ENCODE assay signal across 8 cellular contexts in the genomic region with DNA sequence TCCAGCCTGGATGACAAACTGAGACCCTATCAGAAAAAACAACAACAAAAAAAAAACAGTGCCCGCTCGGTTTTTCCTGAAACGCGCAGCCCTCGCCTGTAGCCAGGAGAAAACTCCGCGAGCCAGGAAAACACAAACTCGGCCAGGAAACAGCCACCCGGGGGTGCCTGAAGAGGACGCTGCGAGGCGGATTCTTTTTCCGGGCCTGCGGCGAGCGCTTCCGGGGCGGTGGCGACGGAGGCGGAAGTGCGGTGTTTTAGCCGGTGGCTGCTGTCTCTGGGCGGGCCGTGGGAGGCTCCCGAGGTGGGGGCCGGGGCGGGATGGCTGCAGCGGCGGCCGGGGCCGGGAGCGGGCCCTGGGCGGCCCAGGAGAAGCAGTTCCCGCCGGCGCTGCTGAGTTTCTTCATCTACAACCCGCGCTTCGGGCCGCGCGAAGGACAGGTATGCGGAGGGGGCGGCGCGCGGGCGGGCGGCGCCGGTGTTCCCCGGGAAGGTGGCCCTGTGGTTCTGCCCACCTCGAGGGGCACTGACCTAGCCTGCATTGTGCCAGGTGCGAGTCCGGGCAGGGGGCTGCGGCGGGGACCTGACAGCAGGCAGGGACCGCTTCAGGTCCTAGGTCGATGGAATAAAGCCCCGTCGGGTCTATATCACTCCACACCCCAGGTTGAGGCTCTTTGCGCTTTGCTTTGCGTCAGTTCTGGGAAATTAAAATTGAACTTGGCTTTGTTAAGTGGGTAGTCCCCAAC. TPM values are rescaled to one million over a fixed set of nuclear protein-coding genes. Genes with fewer than 3 reads are reported as not detected.
DNase-seq lines count a peak whose midpoint lies in the region; ATAC-seq and TF ChIP-seq lines count a peak whose summit lies in the region.
"Not testable (repeated sequence)": the region's sequence is repeated elsewhere in the genome, so short reads cannot be mapped to it uniquely, and the experiment has no call there.

CCZ1 (plus strand) TSS at position 254 of the 745 bp plus-strand sequence; CDS start at position 321, 67 bp downstream.

- not testable (repeated sequence) for H3K27me3 Mint-ChIP-seq in activated CD4-positive, alpha-beta memory T cell treated with anti-CD3 and anti-CD28 coated beads for 36 hours

- H3K27me3 ChIP-seq in BJ (ENCODE audit: control insufficient read depth, insufficient read depth, low read length); liver (ENCODE audit: control insufficient read depth in 4 of 4, insufficient read depth in 4 of 4, low read length in 3 of 4): not testable (repeated sequence)

- H3K9me3 ChIP-seq in liver (ENCODE audit: control insufficient read depth in 4 of 4, low read length in 3 of 4): not testable (repeated sequence)

- not testable (repeated sequence) for H3K4me1 ChIP-seq in liver (ENCODE audit: control insufficient read depth in 4 of 4, insufficient read depth in 4 of 4, low read length in 3 of 4)

- CTCF ChIA-PET in BJ (lab: Yijun Ruan, JAX); activated CD4-positive, alpha-beta memory T cell treated with anti-CD3 and anti-CD28 coated beads for 36 hours (lab: Charles Lee): not testable (repeated sequence)

- H3K4me3 Mint-ChIP-seq in activated CD4-positive, alpha-beta memory T cell treated with anti-CD3 and anti-CD28 coated beads for 36 hours: peak within 1 kb of the TSS; percentile 83

- not testable (repeated sequence) for H3K9ac ChIP-seq in liver (ENCODE audit: low read depth in 1 of 2, low read length in 2 of 2)

- H3K4me3 ChIP-seq in BJ (ENCODE audit: low read depth, low read length) (peak within 1 kb of the TSS; percentile 37), liver (ENCODE audit: low read depth in 1 of 3, low read length in 3 of 3) (peak within 1 kb of the TSS; percentile 40 to 52 (median 41))

- H3K36me3 ChIP-seq in BJ (ENCODE audit: control insufficient read depth, insufficient read depth, low read length); liver (ENCODE audit: control insufficient read depth in 4 of 4, insufficient read depth in 3 of 4, low read depth in 1 of 4, low read length in 3 of 4): not testable (repeated sequence)

- peaks cover 10% of the 10 kb centered on the region for H3K4me1 Mint-ChIP-seq in activated CD4-positive, alpha-beta memory T cell treated with anti-CD3 and anti-CD28 coated beads for 36 hours (ENCODE audit: low read depth)

- TF ChIP-seq CTCF in BJ (IDR thresholded peaks at IDR 0.05; ENCODE audit: insufficient read depth, low read depth, low read length): peak; percentile 16; the same call in 1 of the 2 replicates
- not testable (repeated sequence) for TF ChIP-seq CTCF in liver (IDR thresholded peaks at IDR 0.05; ENCODE audit: low read depth, low read length, missing input control)

- POLR2A ChIA-PET in BJ (lab: Charles Lee); activated CD4-positive, alpha-beta memory T cell treated with anti-CD3 and anti-CD28 coated beads for 36 hours (lab: Charles Lee): not testable (repeated sequence)

- intact Hi-C loops in activated CD4-positive, alpha-beta memory T cell treated with anti-CD3 and anti-CD28 coated beads for 36 hours (cut with micrococcal nuclease): not testable (repeated sequence)

- H3K9me3 Mint-ChIP-seq in activated CD4-positive, alpha-beta memory T cell treated with anti-CD3 and anti-CD28 coated beads for 36 hours: not testable (repeated sequence)

- TF ChIP-seq RAD21 in liver (IDR thresholded peaks at IDR 0.05): peak in 1 of 2 donors; percentile 15

- ATAC-seq in HG03175 (IDR thresholded peaks at IDR 0.05; ENCODE audit: unreplicated experiment): peak; percentile 97

- H3K27ac Mint-ChIP-seq in activated CD4-positive, alpha-beta memory T cell treated with anti-CD3 and anti-CD28 coated beads for 36 hours: peak within 1 kb of the TSS; percentile 82

- H3K36me3 Mint-ChIP-seq in activated CD4-positive, alpha-beta memory T cell treated with anti-CD3 and anti-CD28 coated beads for 36 hours: not testable (repeated sequence)

- not testable (repeated sequence) for H3K27ac ChIP-seq in liver (ENCODE audit: low read depth in 1 of 2, low read length in 2 of 2)

- 0% methylated on average over 25 of the region's 64 CpGs for WGBS in liver

- not testable (repeated sequence) for DNase-seq in BJ (ENCODE audit: low read depth)
- DNase-seq in GM19238 (ENCODE audit: insufficient read length, low spot score) (peak; percentile 27), NCI-H524 (lab: John Stamatoyannopoulos, UW) (peak; percentile 4 to 7), dermis microvascular lymphatic vessel endothelial cell (ENCODE audit: low read depth in 2 of 2) (peak; percentile 4 to 69)
- peak; percentile 95 for DNase-seq in activated CD4-positive, alpha-beta memory T cell treated with anti-CD3 and anti-CD28 coated beads for 36 hours
- DNase-seq in stimulated activated CD4-positive, alpha-beta T cell treated with anti-CD3 and anti-CD28 coated beads, Interleukin-2, amount 100 ng/mL, for 48 hours: peak; percentile 7 to 59

TF ChIP-seq in liver, 16 proteins besides CTCF, POLR2A, EP300 and RAD21:
- TF ChIP-seq GABPA (IDR thresholded peaks at IDR 0.05 in 1 of 2, conservative IDR thresholded peaks at IDR 0.05 in 1 of 2): peak; percentile 67 to 82

RNA-seq across cellular contexts. Expression of gene CCZ1, which starts in this region (rescaled TPM):
- polyA plus RNA-seq in BJ (2011; rRNA removed) (26.4 and 45.2 TPM in 2 replicates), liver (10 to 100 TPM; 24.8 to 26.2 TPM)
- polyA minus RNA-seq in BJ (2011; rRNA and poly(A)+ RNA removed): 8.4 and 8.7 TPM in 2 replicates
- total RNA-seq in activated CD4-positive, alpha-beta memory T cell treated with anti-CD3 and anti-CD28 coated beads for 36 hours: 100 to 1,000 TPM in 1 of 2 experiments, 10 to 100 TPM in 1; 96.2 to 110 TPM
- total RNA-seq in dermis microvascular lymphatic vessel endothelial cell (70.9 and 99.0 TPM in 2 replicates), liver (10 to 100 TPM; 21.2 to 33.0 TPM)
